Comparison of ENCODE assay signal across 1 cellular context in genomic region chr11:58592760-58593472, GRCh38.
TF ChIP-seq lines count a peak whose summit lies in the region.

No MANE protein-coding gene starts in this region.

TF ChIP-seq in WTC11, 78 proteins besides CTCF, POLR2A, EP300 and RAD21 (continued from another document):
- no peak for TF ChIP-seq PRDM15 (CRISPR knock-in tag; IDR thresholded peaks at IDR 0.05)
- TF ChIP-seq NR1H2 (CRISPR knock-in tag; IDR thresholded peaks at IDR 0.05), result no peak
- TF ChIP-seq ARID4B (CRISPR knock-in tag; IDR thresholded peaks at IDR 0.05; ENCODE audit: borderline replicate concordance), result no peak
- no peak for TF ChIP-seq ESRRA (CRISPR knock-in tag; IDR thresholded peaks at IDR 0.05; ENCODE audit: borderline replicate concordance)
- no peak for TF ChIP-seq HMGXB4 (CRISPR knock-in tag; IDR thresholded peaks at IDR 0.05)
- no peak for TF ChIP-seq GTF2I (CRISPR knock-in tag; conservative IDR thresholded peaks at IDR 0.05)
- no peak for TF ChIP-seq GRHL2 (CRISPR knock-in tag; IDR thresholded peaks at IDR 0.05; ENCODE audit: insufficient replicate concordance, severe bottlenecking)
- no peak for TF ChIP-seq ZNF138 (CRISPR knock-in tag; conservative IDR thresholded peaks at IDR 0.05)
- TF ChIP-seq USF2 (CRISPR knock-in tag; IDR thresholded peaks at IDR 0.05), result no peak
